In the genomic region with DNA sequence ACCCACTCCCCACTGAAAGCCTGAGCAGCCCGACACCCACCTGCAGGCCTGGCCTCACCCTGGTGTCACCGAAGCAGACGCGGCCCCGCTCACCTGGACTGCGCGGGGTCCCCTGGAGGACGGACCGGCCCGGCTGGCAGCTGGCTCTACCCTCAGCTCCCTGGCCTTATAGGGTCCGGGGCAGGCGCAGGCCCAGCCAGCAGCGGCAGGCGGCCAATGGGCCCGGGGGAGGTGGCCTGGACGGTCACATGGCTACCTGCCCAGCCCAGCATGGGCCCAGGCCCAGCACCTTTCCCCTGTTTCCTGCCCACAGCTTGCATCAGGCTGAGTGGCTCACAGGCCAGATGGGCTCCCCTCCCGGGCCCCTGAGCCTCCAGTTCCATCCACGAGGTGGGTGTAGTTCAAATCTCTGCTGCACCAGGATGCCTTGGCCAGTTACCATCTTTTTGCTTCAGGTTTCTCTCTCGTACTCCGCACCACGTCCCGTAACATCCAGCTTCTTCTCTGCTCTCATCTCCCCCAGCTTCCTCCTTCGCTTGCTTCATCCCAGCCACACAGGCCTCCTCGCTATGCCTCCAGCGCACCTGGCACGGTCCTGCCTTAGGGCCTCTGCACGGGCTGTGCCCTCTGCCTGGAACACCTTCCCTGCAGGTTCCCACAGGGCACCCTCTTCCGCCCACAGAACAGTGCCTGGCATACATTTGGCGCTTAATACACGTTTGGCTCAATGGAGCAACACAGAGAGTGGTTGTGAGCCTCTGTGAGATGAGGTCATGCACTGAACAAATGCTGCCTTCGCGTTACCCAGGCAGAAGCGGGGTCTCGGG, we compare ENCODE assay signal across 1 cellular context.
A peak's percentile ranks its signal among the peaks of the same experiment; 100 is the strongest.
TF ChIP-seq lines count a peak whose summit lies in the region.

A gene with protein sequence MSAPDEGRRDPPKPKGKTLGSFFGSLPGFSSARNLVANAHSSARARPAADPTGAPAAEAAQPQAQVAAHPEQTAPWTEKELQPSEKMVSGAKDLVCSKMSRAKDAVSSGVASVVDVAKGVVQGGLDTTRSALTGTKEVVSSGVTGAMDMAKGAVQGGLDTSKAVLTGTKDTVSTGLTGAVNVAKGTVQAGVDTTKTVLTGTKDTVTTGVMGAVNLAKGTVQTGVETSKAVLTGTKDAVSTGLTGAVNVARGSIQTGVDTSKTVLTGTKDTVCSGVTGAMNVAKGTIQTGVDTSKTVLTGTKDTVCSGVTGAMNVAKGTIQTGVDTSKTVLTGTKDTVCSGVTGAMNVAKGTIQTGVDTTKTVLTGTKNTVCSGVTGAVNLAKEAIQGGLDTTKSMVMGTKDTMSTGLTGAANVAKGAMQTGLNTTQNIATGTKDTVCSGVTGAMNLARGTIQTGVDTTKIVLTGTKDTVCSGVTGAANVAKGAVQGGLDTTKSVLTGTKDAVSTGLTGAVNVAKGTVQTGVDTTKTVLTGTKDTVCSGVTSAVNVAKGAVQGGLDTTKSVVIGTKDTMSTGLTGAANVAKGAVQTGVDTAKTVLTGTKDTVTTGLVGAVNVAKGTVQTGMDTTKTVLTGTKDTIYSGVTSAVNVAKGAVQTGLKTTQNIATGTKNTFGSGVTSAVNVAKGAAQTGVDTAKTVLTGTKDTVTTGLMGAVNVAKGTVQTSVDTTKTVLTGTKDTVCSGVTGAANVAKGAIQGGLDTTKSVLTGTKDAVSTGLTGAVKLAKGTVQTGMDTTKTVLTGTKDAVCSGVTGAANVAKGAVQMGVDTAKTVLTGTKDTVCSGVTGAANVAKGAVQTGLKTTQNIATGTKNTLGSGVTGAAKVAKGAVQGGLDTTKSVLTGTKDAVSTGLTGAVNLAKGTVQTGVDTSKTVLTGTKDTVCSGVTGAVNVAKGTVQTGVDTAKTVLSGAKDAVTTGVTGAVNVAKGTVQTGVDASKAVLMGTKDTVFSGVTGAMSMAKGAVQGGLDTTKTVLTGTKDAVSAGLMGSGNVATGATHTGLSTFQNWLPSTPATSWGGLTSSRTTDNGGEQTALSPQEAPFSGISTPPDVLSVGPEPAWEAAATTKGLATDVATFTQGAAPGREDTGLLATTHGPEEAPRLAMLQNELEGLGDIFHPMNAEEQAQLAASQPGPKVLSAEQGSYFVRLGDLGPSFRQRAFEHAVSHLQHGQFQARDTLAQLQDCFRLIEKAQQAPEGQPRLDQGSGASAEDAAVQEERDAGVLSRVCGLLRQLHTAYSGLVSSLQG (N-terminal part only) (minus strand): TSS at position 142 of the 827 bp plus-strand sequence. CDS start 214 bp downstream, outside the sequence.

TF ChIP-seq in HepG2, 621 proteins besides CTCF, POLR2A, EP300 and RAD21 (continued from another document and continues in another):
- TF ChIP-seq, protein P1, sequence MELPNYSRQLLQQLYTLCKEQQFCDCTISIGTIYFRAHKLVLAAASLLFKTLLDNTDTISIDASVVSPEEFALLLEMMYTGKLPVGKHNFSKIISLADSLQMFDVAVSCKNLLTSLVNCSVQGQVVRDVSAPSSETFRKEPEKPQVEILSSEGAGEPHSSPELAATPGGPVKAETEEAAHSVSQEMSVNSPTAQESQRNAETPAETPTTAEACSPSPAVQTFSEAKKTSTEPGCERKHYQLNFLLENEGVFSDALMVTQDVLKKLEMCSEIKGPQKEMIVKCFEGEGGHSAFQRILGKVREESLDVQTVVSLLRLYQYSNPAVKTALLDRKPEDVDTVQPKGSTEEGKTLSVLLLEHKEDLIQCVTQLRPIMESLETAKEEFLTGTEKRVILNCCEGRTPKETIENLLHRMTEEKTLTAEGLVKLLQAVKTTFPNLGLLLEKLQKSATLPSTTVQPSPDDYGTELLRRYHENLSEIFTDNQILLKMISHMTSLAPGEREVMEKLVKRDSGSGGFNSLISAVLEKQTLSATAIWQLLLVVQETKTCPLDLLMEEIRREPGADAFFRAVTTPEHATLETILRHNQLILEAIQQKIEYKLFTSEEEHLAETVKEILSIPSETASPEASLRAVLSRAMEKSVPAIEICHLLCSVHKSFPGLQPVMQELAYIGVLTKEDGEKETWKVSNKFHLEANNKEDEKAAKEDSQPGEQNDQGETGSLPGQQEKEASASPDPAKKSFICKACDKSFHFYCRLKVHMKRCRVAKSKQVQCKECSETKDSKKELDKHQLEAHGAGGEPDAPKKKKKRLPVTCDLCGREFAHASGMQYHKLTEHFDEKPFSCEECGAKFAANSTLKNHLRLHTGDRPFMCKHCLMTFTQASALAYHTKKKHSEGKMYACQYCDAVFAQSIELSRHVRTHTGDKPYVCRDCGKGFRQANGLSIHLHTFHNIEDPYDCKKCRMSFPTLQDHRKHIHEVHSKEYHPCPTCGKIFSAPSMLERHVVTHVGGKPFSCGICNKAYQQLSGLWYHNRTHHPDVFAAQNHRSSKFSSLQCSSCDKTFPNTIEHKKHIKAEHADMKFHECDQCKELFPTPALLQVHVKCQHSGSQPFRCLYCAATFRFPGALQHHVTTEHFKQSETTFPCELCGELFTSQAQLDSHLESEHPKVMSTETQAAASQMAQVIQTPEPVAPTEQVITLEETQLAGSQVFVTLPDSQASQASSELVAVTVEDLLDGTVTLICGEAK (IDR thresholded peaks at IDR 0.05) = no peak
- TF ChIP-seq, protein P1 (CRISPR knock-in tag; IDR thresholded peaks at IDR 0.05) = no peak
- no peak for TF ChIP-seq ZNF576 (CRISPR knock-in tag; IDR thresholded peaks at IDR 0.05)
- TF ChIP-seq ZNF367 (CRISPR knock-in tag; IDR thresholded peaks at IDR 0.05; ENCODE audit: borderline replicate concordance) = no peak
- TF ChIP-seq POGK (CRISPR knock-in tag; conservative IDR thresholded peaks at IDR 0.05) = 0 out of 2 replicates have a peak, but pooled peaks have one; percentile 51
- TF ChIP-seq, protein P2, sequence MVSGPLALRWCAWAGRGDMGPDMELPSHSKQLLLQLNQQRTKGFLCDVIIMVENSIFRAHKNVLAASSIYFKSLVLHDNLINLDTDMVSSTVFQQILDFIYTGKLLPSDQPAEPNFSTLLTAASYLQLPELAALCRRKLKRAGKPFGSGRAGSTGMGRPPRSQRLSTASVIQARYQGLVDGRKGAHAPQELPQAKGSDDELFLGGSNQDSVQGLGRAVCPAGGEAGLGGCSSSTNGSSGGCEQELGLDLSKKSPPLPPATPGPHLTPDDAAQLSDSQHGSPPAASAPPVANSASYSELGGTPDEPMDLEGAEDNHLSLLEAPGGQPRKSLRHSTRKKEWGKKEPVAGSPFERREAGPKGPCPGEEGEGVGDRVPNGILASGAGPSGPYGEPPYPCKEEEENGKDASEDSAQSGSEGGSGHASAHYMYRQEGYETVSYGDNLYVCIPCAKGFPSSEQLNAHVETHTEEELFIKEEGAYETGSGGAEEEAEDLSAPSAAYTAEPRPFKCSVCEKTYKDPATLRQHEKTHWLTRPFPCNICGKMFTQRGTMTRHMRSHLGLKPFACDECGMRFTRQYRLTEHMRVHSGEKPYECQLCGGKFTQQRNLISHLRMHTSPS (CRISPR knock-in tag; IDR thresholded peaks at IDR 0.05; ENCODE audit: low read depth) = peak; percentile 42; the same call in 1 of the 2 replicates
- TF ChIP-seq, protein P3, sequence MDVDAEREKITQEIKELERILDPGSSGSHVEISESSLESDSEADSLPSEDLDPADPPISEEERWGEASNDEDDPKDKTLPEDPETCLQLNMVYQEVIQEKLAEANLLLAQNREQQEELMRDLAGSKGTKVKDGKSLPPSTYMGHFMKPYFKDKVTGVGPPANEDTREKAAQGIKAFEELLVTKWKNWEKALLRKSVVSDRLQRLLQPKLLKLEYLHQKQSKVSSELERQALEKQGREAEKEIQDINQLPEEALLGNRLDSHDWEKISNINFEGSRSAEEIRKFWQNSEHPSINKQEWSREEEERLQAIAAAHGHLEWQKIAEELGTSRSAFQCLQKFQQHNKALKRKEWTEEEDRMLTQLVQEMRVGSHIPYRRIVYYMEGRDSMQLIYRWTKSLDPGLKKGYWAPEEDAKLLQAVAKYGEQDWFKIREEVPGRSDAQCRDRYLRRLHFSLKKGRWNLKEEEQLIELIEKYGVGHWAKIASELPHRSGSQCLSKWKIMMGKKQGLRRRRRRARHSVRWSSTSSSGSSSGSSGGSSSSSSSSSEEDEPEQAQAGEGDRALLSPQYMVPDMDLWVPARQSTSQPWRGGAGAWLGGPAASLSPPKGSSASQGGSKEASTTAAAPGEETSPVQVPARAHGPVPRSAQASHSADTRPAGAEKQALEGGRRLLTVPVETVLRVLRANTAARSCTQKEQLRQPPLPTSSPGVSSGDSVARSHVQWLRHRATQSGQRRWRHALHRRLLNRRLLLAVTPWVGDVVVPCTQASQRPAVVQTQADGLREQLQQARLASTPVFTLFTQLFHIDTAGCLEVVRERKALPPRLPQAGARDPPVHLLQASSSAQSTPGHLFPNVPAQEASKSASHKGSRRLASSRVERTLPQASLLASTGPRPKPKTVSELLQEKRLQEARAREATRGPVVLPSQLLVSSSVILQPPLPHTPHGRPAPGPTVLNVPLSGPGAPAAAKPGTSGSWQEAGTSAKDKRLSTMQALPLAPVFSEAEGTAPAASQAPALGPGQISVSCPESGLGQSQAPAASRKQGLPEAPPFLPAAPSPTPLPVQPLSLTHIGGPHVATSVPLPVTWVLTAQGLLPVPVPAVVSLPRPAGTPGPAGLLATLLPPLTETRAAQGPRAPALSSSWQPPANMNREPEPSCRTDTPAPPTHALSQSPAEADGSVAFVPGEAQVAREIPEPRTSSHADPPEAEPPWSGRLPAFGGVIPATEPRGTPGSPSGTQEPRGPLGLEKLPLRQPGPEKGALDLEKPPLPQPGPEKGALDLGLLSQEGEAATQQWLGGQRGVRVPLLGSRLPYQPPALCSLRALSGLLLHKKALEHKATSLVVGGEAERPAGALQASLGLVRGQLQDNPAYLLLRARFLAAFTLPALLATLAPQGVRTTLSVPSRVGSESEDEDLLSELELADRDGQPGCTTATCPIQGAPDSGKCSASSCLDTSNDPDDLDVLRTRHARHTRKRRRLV (CRISPR knock-in tag; IDR thresholded peaks at IDR 0.05) = no peak
- TF ChIP-seq ZFP82 (CRISPR knock-in tag; IDR thresholded peaks at IDR 0.05; ENCODE audit: borderline replicate concordance) = no peak
- TF ChIP-seq ZNF570 (CRISPR knock-in tag; IDR thresholded peaks at IDR 0.05; ENCODE audit: borderline replicate concordance) = no peak
- TF ChIP-seq ZNF563 (CRISPR knock-in tag; IDR thresholded peaks at IDR 0.05) = no peak; the same call in 1 of the 2 replicates
- TF ChIP-seq MIER3 (CRISPR knock-in tag; IDR thresholded peaks at IDR 0.05; ENCODE audit: borderline replicate concordance) = 0 out of 2 replicates have a peak, but pooled peaks have one; percentile 25
- no peak for TF ChIP-seq CCDC6 (CRISPR knock-in tag; IDR thresholded peaks at IDR 0.05)
- no peak for TF ChIP-seq GLI4 (CRISPR knock-in tag; IDR thresholded peaks at IDR 0.05; ENCODE audit: borderline replicate concordance)
- TF ChIP-seq PLSCR1 (CRISPR knock-in tag; IDR thresholded peaks at IDR 0.05; ENCODE audit: borderline replicate concordance) = no peak
- no peak for TF ChIP-seq SMAD9 (CRISPR knock-in tag; IDR thresholded peaks at IDR 0.05)
- TF ChIP-seq KAT7 (CRISPR knock-in tag; IDR thresholded peaks at IDR 0.05; ENCODE audit: borderline replicate concordance) = no peak
- no peak for TF ChIP-seq ATF1 (CRISPR knock-in tag; IDR thresholded peaks at IDR 0.05)
- no peak for TF ChIP-seq POGZ (CRISPR knock-in tag; IDR thresholded peaks at IDR 0.05)
- no peak for TF ChIP-seq ZNF547 (CRISPR knock-in tag; IDR thresholded peaks at IDR 0.05)
